In genomic region chr19:7930030-7930429, GRCh38 we compare ENCODE assay signal across 1 cellular context.
TF ChIP-seq lines count a peak whose summit lies in the region.
"Not testable (repeated sequence)": the region's sequence is repeated elsewhere in the genome, so short reads cannot be mapped to it uniquely, and the experiment has no call there.

No MANE protein-coding gene starts in this region.

TF ChIP-seq in K562, 482 proteins besides CTCF, POLR2A, EP300 and RAD21:
- TF ChIP-seq ZNF384 (IDR thresholded peaks at IDR 0.05; ENCODE audit: low read depth, low read length) (peak; percentile 75), PKNOX1 (IDR thresholded peaks at IDR 0.05) (peak; percentile 37; the same call in 1 of the 2 replicates), POLR2H (tag; IDR thresholded peaks at IDR 0.05; ENCODE audit: low read depth) (0 out of 2 replicates have a peak, but pooled peaks have one; percentile 22), JUND (IDR thresholded peaks at IDR 0.05; ENCODE audit: borderline replicate concordance, low read depth, low read length) (peak; percentile 83), JUND (tag; IDR thresholded peaks at IDR 0.05; ENCODE audit: borderline replicate concordance, low read depth, low read length) (0 out of 3 replicates have a peak, but pooled peaks have one; percentile 28), ATF3 (IDR thresholded peaks at IDR 0.05) (peak; percentile 84), BHLHE40 (IDR thresholded peaks at IDR 0.05; ENCODE audit: low read length) (0 out of 2 replicates have a peak, but pooled peaks have one; percentile 8), JUN (IDR thresholded peaks at IDR 0.05; ENCODE audit: borderline replicate concordance, low read depth, low read length) (peak; percentile 63; the same call in 1 of the 2 replicates), FOSL1 (tag; conservative IDR thresholded peaks at IDR 0.05) (peak; percentile 72)
- not testable (repeated sequence) for TF ChIP-seq ATF3 (CRISPR knock-in tag; conservative IDR thresholded peaks at IDR 0.05); JUN (CRISPR knock-in tag; IDR thresholded peaks at IDR 0.05; ENCODE audit: borderline replicate concordance)
